35 cellular contexts compared by ENCODE assay signal in genomic region chr1:198337886-198338285, GRCh38.
"Had no signal": no experiment of that assay in that cellular context is flagged by ENCODE, and none has a peak within 500 bp of the region (broad histone marks: within the 10 kb centered on the region; RNA-seq: fewer than 3 reads in every experiment).

No MANE protein-coding gene starts in this region.

- H3K4me3 ChIP-seq: adrenal gland, body of pancreas, coronary artery, dorsolateral prefrontal cortex, esophagus muscularis mucosa had no signal

- H3K27ac ChIP-seq: adrenal gland, body of pancreas, coronary artery, dorsolateral prefrontal cortex, esophagus muscularis mucosa had no signal

- H3K36me3 Mint-ChIP-seq: activated CD4-positive, alpha-beta memory T cell treated with anti-CD3 and anti-CD28 coated beads for 36 hours; activated CD8-positive, alpha-beta memory T cell treated with anti-CD3 and anti-CD28 coated beads, Interleukin-2, amount 10 ng/mL, durations not matched to agents 7 days and 5 days; activated naive CD8-positive, alpha-beta T cell treated with anti-CD3 and anti-CD28 coated beads for 36 hours had no signal

- H3K4me3 Mint-ChIP-seq: activated CD4-positive, alpha-beta memory T cell treated with anti-CD3 and anti-CD28 coated beads for 36 hours; activated CD4-positive, alpha-beta T cell treated with anti-CD3 and anti-CD28 coated beads for 36 hours; activated CD4-positive, alpha-beta T cell treated with anti-CD3 and anti-CD28 coated beads, Interleukin-2, amount 10 ng/mL, durations not matched to agents 24 days and 14 days; activated CD8-positive, alpha-beta memory T cell treated with anti-CD3 and anti-CD28 coated beads, Interleukin-2, amount 10 ng/mL, durations not matched to agents 7 days and 5 days; activated CD8-positive, alpha-beta T cell treated with anti-CD3 and anti-CD28 coated beads, Interleukin-2, amount 10 ng/mL, durations not matched to agents 7 days and 5 days; activated naive CD4-positive, alpha-beta T cell treated with anti-CD3 and anti-CD28 coated beads for 36 hours; activated naive CD4-positive, alpha-beta T cell treated with anti-CD3 and anti-CD28 coated beads, Interleukin-2, amount 50 U/mL, for 24 hours; activated naive CD8-positive, alpha-beta T cell treated with anti-CD3 and anti-CD28 coated beads for 36 hours; activated naive CD8-positive, alpha-beta T cell treated with anti-CD3 and anti-CD28 coated beads, Interleukin-2, amount 50 U/mL, for 24 hours; activated T-helper 1 cell treated with anti-CD3 and anti-CD28 coated beads, Interleukin-12 subunit alpha, Interleukin-12 subunit beta, Interleukin-2, Interleukin-4 antibody, amounts not matched to agents 30 ng/mL and 10 ng/mL and 1 ng/mL, durations not matched to agents 14 hours and 24 hours and 36 hours; central memory CD8-positive, alpha-beta T cell; dendritic cell treated with granulocyte-macrophage colony-stimulating factor and Interleukin-4, amounts not matched to agents 40 ng/mL and 50 ng/mL, for 4 days; endodermal cell; T-helper 17 cell; T-helper 2 cell treated with Interferon-gamma antibody and Interleukin-4, amounts not matched to agents 5 μg/mL and 100 μg/mL, for 36 hours had no signal

- H3K27me3 ChIP-seq: adrenal gland, body of pancreas, esophagus muscularis mucosa had no signal

- H3K27ac Mint-ChIP-seq: activated CD4-positive, alpha-beta memory T cell treated with anti-CD3 and anti-CD28 coated beads for 36 hours; activated CD4-positive, alpha-beta T cell treated with anti-CD3 and anti-CD28 coated beads for 36 hours; activated CD4-positive, alpha-beta T cell treated with anti-CD3 and anti-CD28 coated beads, Interleukin-2, amount 10 ng/mL, durations not matched to agents 24 days and 14 days; activated CD8-positive, alpha-beta memory T cell treated with anti-CD3 and anti-CD28 coated beads, Interleukin-2, amount 10 ng/mL, durations not matched to agents 7 days and 5 days; activated CD8-positive, alpha-beta T cell treated with anti-CD3 and anti-CD28 coated beads, Interleukin-2, amount 10 ng/mL, durations not matched to agents 7 days and 5 days; activated naive CD4-positive, alpha-beta T cell treated with anti-CD3 and anti-CD28 coated beads for 36 hours; activated naive CD4-positive, alpha-beta T cell treated with anti-CD3 and anti-CD28 coated beads, Interleukin-2, amount 50 U/mL, for 24 hours; activated naive CD8-positive, alpha-beta T cell treated with anti-CD3 and anti-CD28 coated beads for 36 hours; activated naive CD8-positive, alpha-beta T cell treated with anti-CD3 and anti-CD28 coated beads, Interleukin-2, amount 50 U/mL, for 24 hours; activated T-helper 1 cell treated with anti-CD3 and anti-CD28 coated beads, Interleukin-12 subunit alpha, Interleukin-12 subunit beta, Interleukin-2, Interleukin-4 antibody, amounts not matched to agents 30 ng/mL and 10 ng/mL and 1 ng/mL, durations not matched to agents 14 hours and 24 hours and 36 hours; activated T-helper 2 cell treated with anti-CD3 and anti-CD28 coated beads, Interferon-gamma antibody, Interleukin-2, Interleukin-4, amounts not matched to agents 10 μg/mL and 5 μg/mL and 100 μg/mL, durations not matched to agents 14 hours and 24 hours and 36 hours; dendritic cell treated with granulocyte-macrophage colony-stimulating factor and Interleukin-4, amounts not matched to agents 40 ng/mL and 50 ng/mL, for 4 days; endodermal cell; T-helper 17 cell; T-helper 2 cell treated with Interferon-gamma antibody and Interleukin-4, amounts not matched to agents 5 μg/mL and 100 μg/mL, for 36 hours had no signal

- H3K4me1 Mint-ChIP-seq: activated CD4-positive, alpha-beta T cell treated with anti-CD3 and anti-CD28 coated beads for 36 hours; activated CD4-positive, alpha-beta T cell treated with anti-CD3 and anti-CD28 coated beads, Interleukin-2, amount 10 ng/mL, durations not matched to agents 24 days and 14 days; activated CD8-positive, alpha-beta memory T cell treated with anti-CD3 and anti-CD28 coated beads, Interleukin-2, amount 10 ng/mL, durations not matched to agents 7 days and 5 days; activated naive CD4-positive, alpha-beta T cell treated with anti-CD3 and anti-CD28 coated beads, Interleukin-2, amount 50 U/mL, for 24 hours; activated naive CD8-positive, alpha-beta T cell treated with anti-CD3 and anti-CD28 coated beads for 36 hours; activated naive CD8-positive, alpha-beta T cell treated with anti-CD3 and anti-CD28 coated beads, Interleukin-2, amount 50 U/mL, for 24 hours; central memory CD8-positive, alpha-beta T cell; endodermal cell; T-helper 17 cell had no signal

- H3K4me1 ChIP-seq: adrenal gland, body of pancreas, esophagus muscularis mucosa had no signal

- H3K36me3 ChIP-seq: adrenal gland, esophagus muscularis mucosa had no signal

- FAIRE-seq: frontal cortex had no signal

- ATAC-seq: activated CD4-positive, alpha-beta T cell treated with anti-CD3 and anti-CD28 coated beads for 36 hours; activated CD8-positive, alpha-beta memory T cell treated with anti-CD3 and anti-CD28 coated beads, Interleukin-2, amount 10 ng/mL, durations not matched to agents 7 days and 5 days; activated CD8-positive, alpha-beta T cell treated with anti-CD3 and anti-CD28 coated beads, Interleukin-2, amount 10 ng/mL, durations not matched to agents 7 days and 5 days; activated naive CD8-positive, alpha-beta T cell treated with anti-CD3 and anti-CD28 coated beads, Interleukin-2, amount 50 U/mL, for 24 hours; body of pancreas; T-helper 17 cell had no signal

- H3K27me3 Mint-ChIP-seq: activated CD4-positive, alpha-beta memory T cell treated with anti-CD3 and anti-CD28 coated beads for 36 hours; activated CD4-positive, alpha-beta T cell treated with anti-CD3 and anti-CD28 coated beads for 36 hours; activated CD8-positive, alpha-beta memory T cell treated with anti-CD3 and anti-CD28 coated beads, Interleukin-2, amount 10 ng/mL, durations not matched to agents 7 days and 5 days; activated naive CD8-positive, alpha-beta T cell treated with anti-CD3 and anti-CD28 coated beads, Interleukin-2, amount 50 U/mL, for 24 hours; dendritic cell treated with granulocyte-macrophage colony-stimulating factor and Interleukin-4, amounts not matched to agents 40 ng/mL and 50 ng/mL, for 4 days had no signal

- H3K9me3 ChIP-seq: adrenal gland, body of pancreas, esophagus muscularis mucosa had no signal

- H3K9me3 Mint-ChIP-seq: endodermal cell had no signal

- DNase-seq: activated CD4-positive, alpha-beta memory T cell treated with anti-CD3 and anti-CD28 coated beads for 36 hours; activated CD4-positive, alpha-beta T cell treated with anti-CD3 and anti-CD28 coated beads for 36 hours; activated CD4-positive, alpha-beta T cell treated with anti-CD3 and anti-CD28 coated beads, Interleukin-2, amount 10 ng/mL, durations not matched to agents 24 days and 14 days; activated CD4-positive, CD25-positive, alpha-beta regulatory T cell; activated CD4-positive, CD25-positive, alpha-beta regulatory T cell treated with anti-CD3 and anti-CD28 coated beads, Interleukin-2, amount 50 U/mL, for 72 hours; activated CD8-positive, alpha-beta memory T cell treated with anti-CD3 and anti-CD28 coated beads, Interleukin-2, amount 10 ng/mL, durations not matched to agents 7 days and 5 days; activated CD8-positive, alpha-beta memory T cell treated with anti-CD3 and anti-CD28 coated beads, Interleukin-2, amount 50 U/mL, for 4 hours; activated CD8-positive, alpha-beta T cell treated with anti-CD3 and anti-CD28 coated beads, Interleukin-2, amount 10 ng/mL, durations not matched to agents 7 days and 5 days; activated effector memory CD4-positive, alpha-beta T cell treated with anti-CD3 and anti-CD28 coated beads, Interleukin-2, amount 50 U/mL, for 16 hours; activated naive CD4-positive, alpha-beta T cell treated with anti-CD3 and anti-CD28 coated beads for 36 hours; activated naive CD8-positive, alpha-beta T cell treated with anti-CD3 and anti-CD28 coated beads for 36 hours; activated naive CD8-positive, alpha-beta T cell treated with anti-CD3 and anti-CD28 coated beads, Interleukin-2, amount 50 U/mL, for 24 hours; activated T-cell treated with anti-CD3 and anti-CD28 coated beads, Interleukin-2, amount 50 U/mL, for 1 hour; activated T-cell treated with anti-CD3 and anti-CD28 coated beads, Interleukin-2, amount 50 U/mL, for 48 hours; adrenal gland; amygdala; aorta; body of pancreas; dorsolateral prefrontal cortex; effector memory CD4-positive, alpha-beta T cell; endodermal cell; erythroblast; head of caudate nucleus; T-helper 1 cell; T-helper 17 cell; T1000 had no signal
